Comparison of ENCODE assay signal across 8 cellular contexts in genomic region chr14:106417224-106418049, GRCh38.
DNase-seq lines count a peak whose midpoint lies in the region; ATAC-seq, FAIRE-seq and TF ChIP-seq lines count a peak whose summit lies in the region.

No MANE protein-coding gene starts in this region.

- H3K4me3 Mint-ChIP-seq in CD14-positive monocyte, result no peak overlapping the region
- H3K4me3 Mint-ChIP-seq in mesothelial cell of epicardium, result no peak overlapping the region

- no peak for TF ChIP-seq EP300 in GM12878 (IDR thresholded peaks at IDR 0.05; ENCODE audit: borderline replicate concordance in 1 of 2, control insufficient read depth in 1 of 2, low read depth in 2 of 2, low read length in 2 of 2)

- TF ChIP-seq CTCF in CD14-positive monocyte (IDR thresholded peaks at IDR 0.05), result peak; percentile 99
- TF ChIP-seq CTCF in GM12878 (IDR thresholded peaks at IDR 0.05 in 2 of 3, conservative IDR thresholded peaks at IDR 0.05 in 1 of 3; ENCODE audit: control insufficient read depth in 2 of 3, extremely low read depth in 1 of 3, insufficient read depth in 1 of 3, low read depth in 3 of 3, low read length in 3 of 3), result peak; percentile 99 to 100 (median 100)
- peak; percentile 59 for TF ChIP-seq CTCF in mesothelial cell of epicardium (IDR thresholded peaks at IDR 0.05; ENCODE audit: unreplicated experiment)
- peak; percentile 39 for TF ChIP-seq CTCF in thoracic aorta (IDR thresholded peaks at IDR 0.05)

- H3K27ac Mint-ChIP-seq in CD14-positive monocyte, result no peak overlapping the region
- no peak overlapping the region for H3K27ac Mint-ChIP-seq in mesothelial cell of epicardium

- H3K36me3 Mint-ChIP-seq in CD14-positive monocyte (no peaks in the 10 kb centered on the region), mesothelial cell of epicardium (peaks cover 1% of the 10 kb centered on the region)

- peaks cover 0 to 8% (median 6%) of the 10 kb centered on the region in 7 donors for H3K9me3 Mint-ChIP-seq in CD14-positive monocyte
- peaks cover 41% of the 10 kb centered on the region for H3K9me3 Mint-ChIP-seq in mesothelial cell of epicardium

- no peaks in the 10 kb centered on the region for H3K27me3 Mint-ChIP-seq in CD14-positive monocyte (ENCODE audit: low read depth in 3 of 3)
- H3K27me3 Mint-ChIP-seq in mesothelial cell of epicardium (ENCODE audit: low read depth), result no peaks in the 10 kb centered on the region

- no peak overlapping the region for H2AFZ ChIP-seq in GM12878 (ENCODE audit: control insufficient read depth, low read depth, low read length)

- no peaks in the 10 kb centered on the region for H3K79me2 ChIP-seq in GM12878 (ENCODE audit: control insufficient read depth, insufficient read depth, low read length)

- peak; percentile 75 for DNase-seq in CD14-positive monocyte (ENCODE audit: low spot score)
- peak; percentile 83 for DNase-seq in T-helper 9 cell
- peak; percentile 72 for DNase-seq in GM12878 (ENCODE audit: low read depth, low spot score)
- DNase-seq in mesothelial cell of epicardium (ENCODE audit: low spot score in 2 of 2, unreplicated experiment in 2 of 2), result no peak
- DNase-seq in thoracic aorta (ENCODE audit: low spot score), result no peak
- DNase-seq in NCI-H128 (lab: John Stamatoyannopoulos, UW; ENCODE audit: unreplicated experiment), result no peak

- in situ Hi-C loops in GM12878 (cut with MboI), result no loop called here

- RAD21 ChIA-PET in GM12878 (lab: Charles Lee; ENCODE audit: unreplicated experiment), result interaction anchor here (0.6 to 2.4 kb wide), 16 partner anchors 9 to 879 kb away, joined by 3 to 13 read pairs (median 3); no protein-coding TSS in a partner anchor

- SMC1A ChIA-PET in GM12878 (lab: Charles Lee; ENCODE audit: uncharacterized antibody, unreplicated experiment), result interaction anchor here (0.6 to 3.7 kb wide), 15 partner anchors 20 to 1287 kb away, joined by 3 to 15 read pairs (median 4); no protein-coding TSS in a partner anchor

- H3K4me1 ChIP-seq in GM12878 (ENCODE audit: control insufficient read depth, insufficient read depth, low read length), result no peaks in the 10 kb centered on the region
- no peaks in the 10 kb centered on the region for H3K4me1 ChIP-seq in thoracic aorta (ENCODE audit: control insufficient read depth in 1 of 2, low read depth in 2 of 2)

- H3K27ac ChIP-seq in GM12878 (ENCODE audit: control insufficient read depth, insufficient read depth) (no peak overlapping the region), thoracic aorta (no peak overlapping the region)

- no peak overlapping the region for H3K9ac ChIP-seq in GM12878 (ENCODE audit: control insufficient read depth, insufficient read depth, low read length)

- H3K36me3 ChIP-seq in GM12878 (ENCODE audit: control insufficient read depth in 2 of 2, insufficient read depth in 2 of 2, low read length in 1 of 2) (no peaks in the 10 kb centered on the region), thoracic aorta (no peaks in the 10 kb centered on the region)

- WGBS in GM12878 (ENCODE audit: insufficient coverage, insufficient replicate concordance, low lambda C conversion rate, missing lambda C conversion rate), result 28% methylated on average over 13 of the region's 13 CpGs

- H3K4me3 ChIP-seq in GM12878 (no peak overlapping the region), thoracic aorta (no peak overlapping the region)

- intact Hi-C loops in CD14-positive monocyte (cut with micrococcal nuclease), result no loop called here
- intact Hi-C loops in GM12878 (cut with micrococcal nuclease; ENCODE audit: unreplicated experiment), result loop anchor here (1.0 to 10.0 kb wide), 3 partner anchors 100 to 883 kb away; no protein-coding TSS in a partner anchor

- H3K9me3 ChIP-seq in GM12878 (replicated peaks; ENCODE audit: control insufficient read depth, insufficient read depth, low read length) (no peaks in the 10 kb centered on the region), thoracic aorta (no peaks in the 10 kb centered on the region)

- H4K20me1 ChIP-seq in GM12878 (ENCODE audit: control insufficient read depth, insufficient read depth), result no peaks in the 10 kb centered on the region

- TF ChIP-seq POLR2A in GM12878 (IDR thresholded peaks at IDR 0.05; ENCODE audit: low read depth, low read length), result no peak

- peak; percentile 93 for FAIRE-seq in GM12878 (lab: Jason Lieb, UNC)

- no TSS peak for BruUV-seq in GM12878 (replicated peaks; lab: Mats Ljungman, UMichigan)

- peak; percentile 84 for ATAC-seq in GM19023 (IDR thresholded peaks at IDR 0.05; ENCODE audit: unreplicated experiment)
- peak; percentile 72 for ATAC-seq in HG03442 (IDR thresholded peaks at IDR 0.05; ENCODE audit: unreplicated experiment)
- ATAC-seq in GM12878, result peak; percentile 99
- no peak for ATAC-seq in thoracic aorta (ENCODE audit: insufficient number of reproducible peaks, low FRiP score, low read depth)

- H3K27me3 ChIP-seq in GM12878 (replicated peaks in 1 of 2; ENCODE audit: control insufficient read depth in 2 of 2, insufficient read depth in 2 of 2, low read length in 1 of 2) (no peaks in the 10 kb centered on the region; a peak in 1 of 4 replicates), thoracic aorta (replicated peaks; ENCODE audit: insufficient read depth) (no peaks in the 10 kb centered on the region)

- TF ChIP-seq RAD21 in GM12878 (IDR thresholded peaks at IDR 0.05; ENCODE audit: insufficient read depth, low read depth, low read length), result peak; percentile 49; the same call in 1 of the 2 replicates

- CTCF ChIA-PET in GM12878 (lab: Yijun Ruan, JAX), result interaction anchor here (0.6 to 13.4 kb wide), 116 partner anchors 9 to 1352 kb away, joined by 3 to 205 read pairs (median 5); partner anchors contain the start of gene GPR132

- no peak overlapping the region for H3K4me2 ChIP-seq in GM12878 (ENCODE audit: control insufficient read depth, insufficient read depth)

- H3K4me1 Mint-ChIP-seq in CD14-positive monocyte (peaks cover 21% of the 10 kb centered on the region), mesothelial cell of epicardium (no peaks in the 10 kb centered on the region)

- POLR2A ChIA-PET in GM12878 (lab: Charles Lee), result no interaction called here

TF ChIP-seq in GM12878, 131 proteins besides CTCF, POLR2A, EP300 and RAD21 (continues in another document):
- TF ChIP-seq SMC3 (IDR thresholded peaks at IDR 0.05; ENCODE audit: borderline replicate concordance, low read length) (peak; percentile 62), STAT1 (conservative IDR thresholded peaks at IDR 0.05) (peak; percentile 94), IKZF1 (conservative IDR thresholded peaks at IDR 0.05) (peak; percentile 74), POU2F2 (IDR thresholded peaks at IDR 0.05; ENCODE audit: borderline replicate concordance, low read depth, low read length) (peak; percentile 75; the same call in 1 of the 3 replicates), ZNF217 (IDR thresholded peaks at IDR 0.05) (peak; percentile 70; the same call in 1 of the 2 replicates), STAT3 (IDR thresholded peaks at IDR 0.05; ENCODE audit: low read depth, low read length) (no peak), CREB1 (IDR thresholded peaks at IDR 0.05; ENCODE audit: low read depth) (peak; percentile 76), NR2C1 (IDR thresholded peaks at IDR 0.05) (peak; percentile 30; the same call in 1 of the 2 replicates), CBX3 (IDR thresholded peaks at IDR 0.05; ENCODE audit: borderline replicate concordance, low read depth) (no peak), MYB (IDR thresholded peaks at IDR 0.05; ENCODE audit: borderline replicate concordance, low read depth, low read length) (no peak), IKZF2 (IDR thresholded peaks at IDR 0.05) (peak; percentile 38 to 64; a peak in 2 of 4 replicates), LARP7 (IDR thresholded peaks at IDR 0.05) (peak; percentile 83), NFXL1 (IDR thresholded peaks at IDR 0.05; ENCODE audit: borderline replicate concordance) (no peak), MEF2A (IDR thresholded peaks at IDR 0.05; ENCODE audit: insufficient read depth, low read depth, low read length) (peak; percentile 63; the same call in 1 of the 2 replicates), GABPA (IDR thresholded peaks at IDR 0.05; ENCODE audit: low read depth) (no peak), BHLHE40 (IDR thresholded peaks at IDR 0.05; ENCODE audit: borderline replicate concordance in 1 of 2, low read depth in 2 of 2, low read length in 1 of 2) (peak; percentile 62 to 64; a peak in 2 of 4 replicates), BMI1 (IDR thresholded peaks at IDR 0.05; ENCODE audit: borderline replicate concordance) (no peak), CEBPB (IDR thresholded peaks at IDR 0.05; ENCODE audit: borderline replicate concordance in 1 of 2, low read depth in 2 of 2, low read length in 2 of 2) (no peak), EZH2 (IDR thresholded peaks at IDR 0.05; ENCODE audit: borderline replicate concordance, control insufficient read depth, low read depth, low read length) (no peak), CBX5 (IDR thresholded peaks at IDR 0.05; ENCODE audit: low read depth) (peak; percentile 69; the same call in 1 of the 2 replicates)
- TF ChIP-seq, protein P1, sequence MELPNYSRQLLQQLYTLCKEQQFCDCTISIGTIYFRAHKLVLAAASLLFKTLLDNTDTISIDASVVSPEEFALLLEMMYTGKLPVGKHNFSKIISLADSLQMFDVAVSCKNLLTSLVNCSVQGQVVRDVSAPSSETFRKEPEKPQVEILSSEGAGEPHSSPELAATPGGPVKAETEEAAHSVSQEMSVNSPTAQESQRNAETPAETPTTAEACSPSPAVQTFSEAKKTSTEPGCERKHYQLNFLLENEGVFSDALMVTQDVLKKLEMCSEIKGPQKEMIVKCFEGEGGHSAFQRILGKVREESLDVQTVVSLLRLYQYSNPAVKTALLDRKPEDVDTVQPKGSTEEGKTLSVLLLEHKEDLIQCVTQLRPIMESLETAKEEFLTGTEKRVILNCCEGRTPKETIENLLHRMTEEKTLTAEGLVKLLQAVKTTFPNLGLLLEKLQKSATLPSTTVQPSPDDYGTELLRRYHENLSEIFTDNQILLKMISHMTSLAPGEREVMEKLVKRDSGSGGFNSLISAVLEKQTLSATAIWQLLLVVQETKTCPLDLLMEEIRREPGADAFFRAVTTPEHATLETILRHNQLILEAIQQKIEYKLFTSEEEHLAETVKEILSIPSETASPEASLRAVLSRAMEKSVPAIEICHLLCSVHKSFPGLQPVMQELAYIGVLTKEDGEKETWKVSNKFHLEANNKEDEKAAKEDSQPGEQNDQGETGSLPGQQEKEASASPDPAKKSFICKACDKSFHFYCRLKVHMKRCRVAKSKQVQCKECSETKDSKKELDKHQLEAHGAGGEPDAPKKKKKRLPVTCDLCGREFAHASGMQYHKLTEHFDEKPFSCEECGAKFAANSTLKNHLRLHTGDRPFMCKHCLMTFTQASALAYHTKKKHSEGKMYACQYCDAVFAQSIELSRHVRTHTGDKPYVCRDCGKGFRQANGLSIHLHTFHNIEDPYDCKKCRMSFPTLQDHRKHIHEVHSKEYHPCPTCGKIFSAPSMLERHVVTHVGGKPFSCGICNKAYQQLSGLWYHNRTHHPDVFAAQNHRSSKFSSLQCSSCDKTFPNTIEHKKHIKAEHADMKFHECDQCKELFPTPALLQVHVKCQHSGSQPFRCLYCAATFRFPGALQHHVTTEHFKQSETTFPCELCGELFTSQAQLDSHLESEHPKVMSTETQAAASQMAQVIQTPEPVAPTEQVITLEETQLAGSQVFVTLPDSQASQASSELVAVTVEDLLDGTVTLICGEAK (IDR thresholded peaks at IDR 0.05; ENCODE audit: borderline replicate concordance), result no peak

Comparison
In these comparisons a context has a peak if more than half of its experiments do, and no peak if none do; other contexts are left out.
1. DNase-seq: peak in CD14-positive monocyte (single experiment), T-helper 9 cell (single experiment) and GM12878 (single experiment); none in mesothelial cell of epicardium (0 of 2), thoracic aorta (single experiment) and NCI-H128 (single experiment).
2. CTCF ChIP-seq: peak in every context shown above with its lines; median percentile 100 in GM12878; 99 in CD14-positive monocyte; 59 in mesothelial cell of epicardium; 39 in thoracic aorta.